Comparison of ENCODE assay signal across 3 cellular contexts in the genomic region with DNA sequence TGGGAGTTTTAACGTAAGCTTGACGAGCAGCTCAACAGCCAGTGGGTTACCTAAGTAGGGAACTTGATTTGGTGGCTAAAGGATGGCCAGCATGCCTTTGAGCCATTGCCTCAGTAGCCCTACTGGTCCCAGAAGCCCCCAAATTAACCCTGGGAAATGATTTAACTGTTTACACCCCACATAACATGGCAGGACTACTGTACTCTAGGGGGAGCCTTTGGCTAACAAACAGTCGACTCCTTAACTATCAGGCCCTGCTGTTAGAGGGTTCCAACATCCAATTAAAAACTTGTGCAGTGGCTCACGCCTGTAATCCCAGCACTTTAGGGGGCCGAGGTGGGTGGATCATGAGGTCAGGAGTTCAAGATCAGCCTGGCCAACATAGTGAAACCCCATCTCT.
A peak's percentile ranks its signal among the peaks of the same experiment; 100 is the strongest.
TF ChIP-seq lines count a peak whose summit lies in the region.

No MANE protein-coding gene starts in this region.

TF ChIP-seq in HEK293, 187 proteins besides CTCF, POLR2A, EP300 and RAD21:
- TF ChIP-seq ZNF223 (tag by site-specific recombination; IDR thresholded peaks at IDR 0.05) (no peak), ZSCAN30 (tag by site-specific recombination; IDR thresholded peaks at IDR 0.05) (0 out of 2 replicates have a peak, but pooled peaks have one; percentile 38), ZNF654 (tag by site-specific recombination; IDR thresholded peaks at IDR 0.05; ENCODE audit: low read depth) (peak; percentile 56)

TF ChIP-seq in H1, 55 proteins besides CTCF, POLR2A, EP300 and RAD21:
- TF ChIP-seq SIRT6 (IDR thresholded peaks at IDR 0.05; ENCODE audit: low read length) (no peak), GABPA (IDR thresholded peaks at IDR 0.05; ENCODE audit: borderline replicate concordance, insufficient read depth, low read length) (no peak), SP1 (IDR thresholded peaks at IDR 0.05; ENCODE audit: low read depth, low read length) (no peak)
- TF ChIP-seq, protein P1, sequence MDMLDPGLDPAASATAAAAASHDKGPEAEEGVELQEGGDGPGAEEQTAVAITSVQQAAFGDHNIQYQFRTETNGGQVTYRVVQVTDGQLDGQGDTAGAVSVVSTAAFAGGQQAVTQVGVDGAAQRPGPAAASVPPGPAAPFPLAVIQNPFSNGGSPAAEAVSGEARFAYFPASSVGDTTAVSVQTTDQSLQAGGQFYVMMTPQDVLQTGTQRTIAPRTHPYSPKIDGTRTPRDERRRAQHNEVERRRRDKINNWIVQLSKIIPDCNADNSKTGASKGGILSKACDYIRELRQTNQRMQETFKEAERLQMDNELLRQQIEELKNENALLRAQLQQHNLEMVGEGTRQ (IDR thresholded peaks at IDR 0.05; ENCODE audit: low read length): no peak

TF ChIP-seq in GM12891, 5 proteins besides CTCF, POLR2A, EP300 and RAD21:
- TF ChIP-seq TAF1 (IDR thresholded peaks at IDR 0.05; ENCODE audit: low read depth, low read length) (no peak), SPI1 (IDR thresholded peaks at IDR 0.05; ENCODE audit: low read depth, low read length) (no peak), POU2F2 (IDR thresholded peaks at IDR 0.05; ENCODE audit: low read depth, low read length) (no peak), POLR2AphosphoS5 (IDR thresholded peaks at IDR 0.05; ENCODE audit: low read depth, low read length) (no peak), PAX5 (IDR thresholded peaks at IDR 0.05; ENCODE audit: insufficient read depth, low read length, severe bottlenecking) (no peak)
